ENCODE assay signal across 8 cellular contexts in genomic region chr1:235998812-235999211, GRCh38.
DNase-seq lines count a peak whose midpoint lies in the region; ATAC-seq and TF ChIP-seq lines count a peak whose summit lies in the region.

No MANE protein-coding gene starts in this region.

- peak overlapping the region; percentile 5 to 76 (median 62) for H3K4me3 Mint-ChIP-seq in CD8-positive, alpha-beta memory T cell
- no peak overlapping the region for H3K4me3 Mint-ChIP-seq in activated T-helper 2 cell treated with anti-CD3 and anti-CD28 coated beads, Interferon-gamma antibody, Interleukin-2, Interleukin-4, amounts not matched to agents 10 μg/mL and 5 μg/mL and 100 μg/mL, durations not matched to agents 14 hours and 24 hours and 36 hours (ENCODE audit: low read depth)

- TF ChIP-seq CTCF in GM20000 (IDR thresholded peaks at IDR 0.05; ENCODE audit: extremely low read depth, missing control alignments) = no peak
- no peak for TF ChIP-seq CTCF in smooth muscle cell (IDR thresholded peaks at IDR 0.05; ENCODE audit: borderline replicate concordance, insufficient read depth, poor library complexity, severe bottlenecking)

- H3K27me3 ChIP-seq in CD8-positive, alpha-beta memory T cell (ENCODE audit: insufficient read depth, low read length, poor library complexity, severe bottlenecking) = no peaks in the 10 kb centered on the region
- no peaks in the 10 kb centered on the region for H3K27me3 ChIP-seq in smooth muscle cell (ENCODE audit: low read depth)

- no peaks in the 10 kb centered on the region for H3K79me2 ChIP-seq in smooth muscle cell (ENCODE audit: low read depth)

- no peaks in the 10 kb centered on the region for H4K20me1 ChIP-seq in smooth muscle cell (ENCODE audit: low read depth)

- peak overlapping the region; percentile 81 for H3K27ac ChIP-seq in CD8-positive, alpha-beta memory T cell (ENCODE audit: low read depth, low read length)
- H3K27ac ChIP-seq in smooth muscle cell (ENCODE audit: low read depth) = peak overlapping the region; percentile 79

- H2AFZ ChIP-seq in smooth muscle cell (ENCODE audit: low read depth) = no peak overlapping the region

- peak in 4 of 5 donors; percentile 37 to 80 (median 50) for DNase-seq in CD8-positive, alpha-beta memory T cell
- DNase-seq in GM20000 (ENCODE audit: low spot score) (peak; percentile 34), smooth muscle cell (lab: John Stamatoyannopoulos, UW; ENCODE audit: unreplicated experiment) (no peak), UCSD-AML1 (lab: John Stamatoyannopoulos, UW; ENCODE audit: unreplicated experiment) (no peak), H4 (ENCODE audit: low spot score) (no peak), COLO829 (ENCODE audit: low spot score) (no peak)
- peak; percentile 63 for DNase-seq in activated T-helper 2 cell treated with anti-CD3 and anti-CD28 coated beads, Interferon-gamma antibody, Interleukin-2, Interleukin-4, amounts not matched to agents 10 μg/mL and 5 μg/mL and 100 μg/mL, durations not matched to agents 14 hours and 24 hours and 36 hours (ENCODE audit: low spot score)

- POLR2A ChIA-PET in CD8-positive, alpha-beta memory T cell (lab: Charles Lee) = interaction anchor here (0.9 to 2.0 kb wide), 2 partner anchors 27 to 59 kb away, joined by 3 to 7 read pairs; no protein-coding TSS in a partner anchor

- H3K27ac Mint-ChIP-seq in CD8-positive, alpha-beta memory T cell = peak overlapping the region; percentile 86 to 99 (median 97)
- H3K27ac Mint-ChIP-seq in activated T-helper 2 cell treated with anti-CD3 and anti-CD28 coated beads, Interferon-gamma antibody, Interleukin-2, Interleukin-4, amounts not matched to agents 10 μg/mL and 5 μg/mL and 100 μg/mL, durations not matched to agents 14 hours and 24 hours and 36 hours = peak overlapping the region; percentile 96

- peaks cover 25 to 59% (median 55%) of the 10 kb centered on the region in 3 donors for H3K4me1 Mint-ChIP-seq in CD8-positive, alpha-beta memory T cell
- peaks cover 47% of the 10 kb centered on the region for H3K4me1 Mint-ChIP-seq in activated T-helper 2 cell treated with anti-CD3 and anti-CD28 coated beads, Interferon-gamma antibody, Interleukin-2, Interleukin-4, amounts not matched to agents 10 μg/mL and 5 μg/mL and 100 μg/mL, durations not matched to agents 14 hours and 24 hours and 36 hours (ENCODE audit: low read depth)

- H3F3A ChIP-seq in smooth muscle cell (ENCODE audit: low read depth) = peaks cover 10% of the 10 kb centered on the region

- intact Hi-C loops in activated T-helper 2 cell treated with anti-CD3 and anti-CD28 coated beads, Interferon-gamma antibody, Interleukin-2, Interleukin-4, amounts not matched to agents 10 μg/mL and 5 μg/mL and 100 μg/mL, durations not matched to agents 14 hours and 24 hours and 36 hours (cut with micrococcal nuclease) = loop anchor here (1.0 to 10.0 kb wide), 11 partner anchors 28 to 796 kb away; partner anchors contain the start of genes B3GALNT2 and MTR

- peak; percentile 18 for ATAC-seq in HG03558 (IDR thresholded peaks at IDR 0.05; ENCODE audit: extremely low read depth, unreplicated experiment)

- H3K27me3 Mint-ChIP-seq in CD8-positive, alpha-beta memory T cell = no peaks in the 10 kb centered on the region
- no peaks in the 10 kb centered on the region for H3K27me3 Mint-ChIP-seq in activated T-helper 2 cell treated with anti-CD3 and anti-CD28 coated beads, Interferon-gamma antibody, Interleukin-2, Interleukin-4, amounts not matched to agents 10 μg/mL and 5 μg/mL and 100 μg/mL, durations not matched to agents 14 hours and 24 hours and 36 hours (ENCODE audit: low read depth)

- no peaks in the 10 kb centered on the region for H3K36me3 Mint-ChIP-seq in CD8-positive, alpha-beta memory T cell
- H3K36me3 Mint-ChIP-seq in activated T-helper 2 cell treated with anti-CD3 and anti-CD28 coated beads, Interferon-gamma antibody, Interleukin-2, Interleukin-4, amounts not matched to agents 10 μg/mL and 5 μg/mL and 100 μg/mL, durations not matched to agents 14 hours and 24 hours and 36 hours (ENCODE audit: low read depth) = peaks cover 5% of the 10 kb centered on the region

- H3K9me3 Mint-ChIP-seq in CD8-positive, alpha-beta memory T cell = peaks cover 0 to 2% (median 0%) of the 10 kb centered on the region in 5 donors
- H3K9me3 Mint-ChIP-seq in activated T-helper 2 cell treated with anti-CD3 and anti-CD28 coated beads, Interferon-gamma antibody, Interleukin-2, Interleukin-4, amounts not matched to agents 10 μg/mL and 5 μg/mL and 100 μg/mL, durations not matched to agents 14 hours and 24 hours and 36 hours = peaks cover 8% of the 10 kb centered on the region

- H3K9ac ChIP-seq in smooth muscle cell (ENCODE audit: low read depth) = peak overlapping the region; percentile 5

- H3K36me3 ChIP-seq in CD8-positive, alpha-beta memory T cell (ENCODE audit: insufficient read depth, low read length) = no peaks in the 10 kb centered on the region
- H3K36me3 ChIP-seq in smooth muscle cell (ENCODE audit: low read depth) = no peaks in the 10 kb centered on the region

- H3K4me1 ChIP-seq in CD8-positive, alpha-beta memory T cell (ENCODE audit: insufficient read depth, low read length) = peaks cover 24% of the 10 kb centered on the region
- H3K4me1 ChIP-seq in smooth muscle cell (ENCODE audit: low read depth) = no peaks in the 10 kb centered on the region

- CTCF ChIA-PET in CD8-positive, alpha-beta memory T cell (lab: Charles Lee) = interaction anchor here (1.3 to 4.8 kb wide), 4 partner anchors 24 to 133 kb away, joined by 3 to 39 read pairs (median 4); partner anchors contain the start of gene LYST

- 58% methylated on average over 6 of the region's 6 CpGs for WGBS in smooth muscle cell (ENCODE audit: low lambda C conversion rate)

- H3K4me3 ChIP-seq in CD8-positive, alpha-beta memory T cell (ENCODE audit: low read length) = no peak overlapping the region
- H3K4me3 ChIP-seq in smooth muscle cell = no peak overlapping the region

- no peaks in the 10 kb centered on the region for H3K9me3 ChIP-seq in CD8-positive, alpha-beta memory T cell (ENCODE audit: low read length)
- no peaks in the 10 kb centered on the region for H3K9me3 ChIP-seq in smooth muscle cell (replicated peaks; ENCODE audit: low read depth)

- peak overlapping the region; percentile 30 for H3K4me2 ChIP-seq in smooth muscle cell

Comparison
In these comparisons a context has a peak if more than half of its experiments do, and no peak if none do; other contexts are left out.
1. DNase-seq: peak in CD8-positive, alpha-beta memory T cell (4 of 5), GM20000 (single experiment) and activated T-helper 2 cell treated with anti-CD3 and anti-CD28 coated beads, Interferon-gamma antibody, Interleukin-2, Interleukin-4, amounts not matched to agents 10 μg/mL and 5 μg/mL and 100 μg/mL, durations not matched to agents 14 hours and 24 hours and 36 hours (single experiment); none in smooth muscle cell (single experiment), UCSD-AML1 (single experiment), H4 (single experiment) and COLO829 (single experiment).